ENCODE assay signal across 19 cellular contexts in the genomic region with DNA sequence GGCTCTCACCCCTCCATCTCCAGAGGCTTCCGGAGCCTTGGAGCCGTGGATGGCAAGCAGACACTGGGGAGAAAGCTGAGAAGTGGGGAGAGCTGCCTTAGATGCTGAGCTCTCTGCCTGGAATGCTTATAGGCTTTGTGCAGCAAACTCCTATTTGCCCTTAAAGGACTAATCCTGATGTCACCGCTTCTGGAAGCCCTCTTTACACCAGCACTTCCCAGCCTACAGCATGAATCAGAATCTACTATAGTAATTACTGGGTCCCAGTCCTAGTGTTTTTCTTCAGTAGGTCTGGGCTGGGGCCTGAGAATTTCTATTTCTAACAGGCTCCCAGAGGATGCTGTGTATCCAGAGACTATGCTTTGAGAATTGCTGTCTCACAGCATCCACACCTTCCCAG. TPM values are rescaled to one million over a fixed set of nuclear protein-coding genes. Genes with fewer than 3 reads are reported as not detected.
"Had no signal": no experiment of that assay in that cellular context is flagged by ENCODE, and none has a peak within 500 bp of the region (broad histone marks: within the 10 kb centered on the region; RNA-seq: fewer than 3 reads in every experiment).

No MANE protein-coding gene starts in this region.

- H3K4me1 ChIP-seq: foreskin keratinocyte, tibial nerve had no signal

- H3K9me3 ChIP-seq: right atrium auricular region had no signal

- H3K27me3 ChIP-seq: foreskin keratinocyte, right atrium auricular region, tibial nerve had no signal

- DNase-seq: activated CD4-positive, alpha-beta memory T cell treated with anti-CD3 and anti-CD28 coated beads for 36 hours; activated CD4-positive, alpha-beta T cell treated with anti-CD3 and anti-CD28 coated beads for 48 hours; activated CD8-positive, alpha-beta memory T cell treated with anti-CD3 and anti-CD28 coated beads, Interleukin-2, amount 50 U/mL, for 4 hours; activated gamma-delta T cell treated with Interleukin-2 at 50 U/mL for 16 hours; activated naive CD8-positive, alpha-beta T cell treated with anti-CD3 and anti-CD28 coated beads, Interleukin-2, amount 50 U/mL, for 24 hours; activated T-cell treated with anti-CD3 and anti-CD28 coated beads, Interleukin-2, amount 50 U/mL, for 24 hours; amygdala; central memory CD4-positive, alpha-beta T cell; foreskin keratinocyte; left ventricle myocardium superior; nephron progenitor cell; nucleus accumbens; stimulated activated CD4-positive, alpha-beta T cell treated with anti-CD3 and anti-CD28 coated beads, Interleukin-2, amount 100 ng/mL, for 48 hours; stimulated activated naive CD4-positive, alpha-beta T cell treated with Interleukin-2 at 50 U/mL for 16 hours; T-helper 9 cell; WERI-Rb-1 had no signal

- H3K27ac ChIP-seq: foreskin keratinocyte, right atrium auricular region, tibial nerve, WERI-Rb-1 had no signal

- H3K4me3 ChIP-seq: right atrium auricular region, tibial nerve had no signal

- ATAC-seq: activated CD4-positive, CD25-positive, alpha-beta regulatory T cell treated with anti-CD3 and anti-CD28 coated beads, Interleukin-2, amount 50 U/mL, for 24 hours; activated naive CD8-positive, alpha-beta T cell treated with anti-CD3 and anti-CD28 coated beads, Interleukin-2, amount 50 U/mL, for 24 hours; foreskin keratinocyte; left ventricle myocardium superior had no signal

- H3K36me3 ChIP-seq: right atrium auricular region, WERI-Rb-1 had no signal

RNA-seq across cellular contexts. Expression of a gene that starts 31.1 kb away (rescaled TPM):
- total RNA-seq: foreskin keratinocyte had no signal
